15 cellular contexts compared by ENCODE assay signal in the genomic region with DNA sequence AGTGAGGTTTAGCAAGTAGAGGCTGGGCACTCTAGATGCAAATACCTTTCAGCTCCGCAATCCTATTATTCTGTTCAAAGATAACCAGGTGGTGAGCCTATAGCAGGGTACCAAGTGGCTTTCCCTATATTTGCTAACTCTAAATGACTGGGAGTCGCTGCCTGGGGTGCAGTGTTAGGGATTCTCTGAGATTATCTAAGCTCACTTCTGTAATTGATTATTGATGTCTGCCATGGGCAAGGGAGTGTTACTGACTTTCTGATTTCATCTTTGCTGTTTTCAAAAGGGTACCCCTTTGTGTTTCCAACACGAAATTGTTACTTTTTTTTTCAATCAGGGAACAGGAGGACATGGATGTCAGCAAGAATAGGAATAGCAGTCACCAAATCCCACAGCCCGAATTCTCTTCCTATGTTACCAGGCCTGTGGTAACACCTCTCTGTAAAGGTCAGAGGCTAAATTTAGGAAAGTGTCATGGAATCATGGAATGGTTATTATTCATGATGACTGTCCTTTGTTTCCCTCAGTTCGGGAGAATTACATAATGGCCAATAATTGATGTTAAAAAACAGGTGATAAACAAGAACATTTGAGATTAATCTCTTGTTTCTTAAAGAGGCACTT.
DNase-seq lines count a peak whose midpoint lies in the region; ATAC-seq, FAIRE-seq and TF ChIP-seq lines count a peak whose summit lies in the region.
"Had no signal": no experiment of that assay in that cellular context is flagged by ENCODE, and none has a peak within 500 bp of the region (broad histone marks: within the 10 kb centered on the region; RNA-seq: fewer than 3 reads in every experiment).

No MANE protein-coding gene starts in this region.

- peak overlapping the region; percentile 88 to 90 for H3K27ac ChIP-seq in liver (ENCODE audit: low read depth in 1 of 2, low read length in 2 of 2)
- H3K27ac ChIP-seq in HepG2 (ENCODE audit: extremely low read length, insufficient read depth, low read length), result no peak overlapping the region
- peak overlapping the region; percentile 43 to 74 (median 72) for H3K27ac ChIP-seq in right lobe of liver
- H3K27ac ChIP-seq in stomach, result peak overlapping the region in 4 of 5 donors; percentile 30 to 89 (median 83)
- no peak overlapping the region for H3K27ac ChIP-seq in PC-3 (ENCODE audit: low read length)
- no peak overlapping the region for H3K27ac ChIP-seq in aorta (ENCODE audit: low read depth in 1 of 2, low read length in 2 of 2)

- no TSS peak for BruUV-seq in HepG2 (replicated peaks; lab: Mats Ljungman, UMichigan)
- BruUV-seq in PC-3 (replicated peaks; lab: Mats Ljungman, UMichigan), result no TSS peak

- no peak overlapping the region for H3K4me2 ChIP-seq in HepG2 (ENCODE audit: low read depth, low read length)
- H3K4me2 ChIP-seq in PC-3 (ENCODE audit: low read length), result no peak overlapping the region

- no peak for TF ChIP-seq EP300 in HepG2 (IDR thresholded peaks at IDR 0.05; ENCODE audit: low read depth in 2 of 2, low read length in 2 of 2)
- TF ChIP-seq EP300 in HepG2 (CRISPR knock-in tag; IDR thresholded peaks at IDR 0.05; ENCODE audit: borderline replicate concordance), result no peak
- TF ChIP-seq EP300 in stomach (IDR thresholded peaks at IDR 0.05), result no peak

- POLR2A ChIA-PET in HepG2 (lab: Yijun Ruan, JAX) (no interaction called here), PC-3 (lab: Charles Lee; ENCODE audit: unreplicated experiment) (no interaction called here)

- intact Hi-C loops in HepG2 (cut with micrococcal nuclease; ENCODE audit: unreplicated experiment), result no loop called here
- intact Hi-C loops in right lobe of liver (cut with DNase I), result no loop called here
- intact Hi-C loops in stomach (cut with DNase I; ENCODE audit: low total_unique reads), result no loop called here
- intact Hi-C loops in PC-3 (cut with micrococcal nuclease), result no loop called here
- intact Hi-C loops in aorta (cut with DNase I), result no loop called here

- TF ChIP-seq CTCF in liver (IDR thresholded peaks at IDR 0.05; ENCODE audit: low read depth, low read length, missing input control) (no peak), HepG2 (CRISPR knock-in tag; IDR thresholded peaks at IDR 0.05) (no peak), right lobe of liver (IDR thresholded peaks at IDR 0.05) (no peak), stomach (IDR thresholded peaks at IDR 0.05) (no peak), PC-3 (conservative IDR thresholded peaks at IDR 0.05; ENCODE audit: low read depth, low read length) (no peak)

- ATAC-seq in HepG2 (no peak), right lobe of liver (peak in 1 of 4 donors; percentile 5), PC-3 (no peak), aorta (ENCODE audit: low FRiP score) (no peak)

- no peak for TF ChIP-seq POLR2A in HepG2 (IDR thresholded peaks at IDR 0.05; ENCODE audit: insufficient read depth in 1 of 2, low read depth in 2 of 2, low read length in 2 of 2)
- no peak for TF ChIP-seq POLR2A in right lobe of liver (IDR thresholded peaks at IDR 0.05)
- TF ChIP-seq POLR2A in stomach (IDR thresholded peaks at IDR 0.05), result no peak

- no peak overlapping the region for H3K4me3 ChIP-seq in liver (ENCODE audit: low read depth in 1 of 3, low read length in 3 of 3)
- H3K4me3 ChIP-seq in HepG2 (replicated peaks in 1 of 3; ENCODE audit: insufficient read depth in 1 of 3, low read depth in 2 of 3, low read length in 3 of 3), result no peak overlapping the region
- no peak overlapping the region for H3K4me3 ChIP-seq in right lobe of liver
- no peak overlapping the region for H3K4me3 ChIP-seq in stomach
- H3K4me3 ChIP-seq in PC-3 (ENCODE audit: low read length), result no peak overlapping the region
- no peak overlapping the region for H3K4me3 ChIP-seq in aorta (ENCODE audit: low read length in 2 of 2)

- CTCF ChIA-PET in HepG2 (lab: Yijun Ruan, JAX; ENCODE audit: low intra/inter-chr PET ratio, low total read pairs), result no interaction called here
- CTCF ChIA-PET in PC-3 (lab: Charles Lee), result no interaction called here

- H2AFZ ChIP-seq in HepG2 (ENCODE audit: low read length), result no peak overlapping the region
- no peak overlapping the region for H2AFZ ChIP-seq in PC-3 (ENCODE audit: low read length)

- H3K4me1 ChIP-seq in liver (ENCODE audit: control insufficient read depth in 4 of 4, insufficient read depth in 4 of 4, low read length in 3 of 4) (peaks cover 13 to 53% (median 44%) of the 10 kb centered on the region in 4 donors), HepG2 (ENCODE audit: insufficient read depth, low read length) (no peaks in the 10 kb centered on the region), right lobe of liver (peaks cover 0 to 63% (median 28%) of the 10 kb centered on the region in 4 donors), stomach (peaks cover 36 to 75% (median 66%) of the 10 kb centered on the region in 4 donors), PC-3 (ENCODE audit: insufficient read depth, low read length) (peaks cover 23% of the 10 kb centered on the region), aorta (ENCODE audit: control insufficient read depth in 1 of 2, insufficient read depth in 2 of 2, low read length in 2 of 2) (no peaks in the 10 kb centered on the region)

- H3K9ac ChIP-seq in liver (ENCODE audit: low read depth in 1 of 2, low read length in 2 of 2) (peak overlapping the region in 1 of 2 donors; percentile 76), HepG2 (ENCODE audit: insufficient read depth, low read depth, low read length) (no peak overlapping the region), PC-3 (ENCODE audit: low read length) (no peak overlapping the region)

- no peaks in the 10 kb centered on the region for H3K9me2 ChIP-seq in PC-3 (replicated peaks; ENCODE audit: low read length)

- in situ Hi-C loops in HepG2 (cut with HindIII; ENCODE audit: extremely low pct_ligation_motif_present, low pct_unique_long_range_greater_than_20kb), result no loop called here

- no peaks in the 10 kb centered on the region for H3K9me3 ChIP-seq in liver (ENCODE audit: control insufficient read depth in 4 of 4, low read length in 3 of 4)
- no peaks in the 10 kb centered on the region for H3K9me3 ChIP-seq in HepG2 (ENCODE audit: low read length)
- H3K9me3 ChIP-seq in right lobe of liver, result no peaks in the 10 kb centered on the region
- no peaks in the 10 kb centered on the region for H3K9me3 ChIP-seq in stomach
- H3K9me3 ChIP-seq in PC-3 (ENCODE audit: low read length), result no peaks in the 10 kb centered on the region
- no peaks in the 10 kb centered on the region for H3K9me3 ChIP-seq in aorta (ENCODE audit: control insufficient read depth, low read length)

- H3K27me3 ChIP-seq in liver (ENCODE audit: control insufficient read depth in 4 of 4, insufficient read depth in 4 of 4, low read length in 3 of 4) (no peaks in the 10 kb centered on the region), HepG2 (ENCODE audit: control insufficient read depth in 1 of 2, insufficient read depth in 2 of 2, low read length in 2 of 2) (no peaks in the 10 kb centered on the region), right lobe of liver (no peaks in the 10 kb centered on the region), stomach (no peaks in the 10 kb centered on the region), PC-3 (ENCODE audit: low read length) (no peaks in the 10 kb centered on the region), aorta (ENCODE audit: control insufficient read depth in 1 of 2, insufficient read depth in 2 of 2, low read length in 1 of 2) (no peaks in the 10 kb centered on the region)

- H4K20me1 ChIP-seq in HepG2 (ENCODE audit: insufficient read depth, low read length) (no peaks in the 10 kb centered on the region), PC-3 (ENCODE audit: low read length) (no peaks in the 10 kb centered on the region)

- no peak for FAIRE-seq in HepG2 (lab: Jason Lieb, UNC)
- FAIRE-seq in frontal cortex (lab: Jason Lieb, UNC), result no peak
- FAIRE-seq: RCC 7860 had no signal

- 61% methylated on average over 5 of the region's 5 CpGs for WGBS in liver
- WGBS in HepG2 (ENCODE audit: low lambda C conversion rate), result 91% methylated on average over 5 of the region's 5 CpGs
- 57% methylated on average over 5 of the region's 5 CpGs for WGBS in right lobe of liver (ENCODE audit: insufficient coverage, low coverage, low lambda C conversion rate, missing lambda C conversion rate)
- 49 to 72% (median 61%) methylated on average over 5 of the region's 5 CpGs for WGBS in stomach, 5 donors
- 88 to 91% methylated on average over 5 of the region's 5 CpGs for WGBS in aorta, 2 donors

- TF ChIP-seq RAD21 in liver (IDR thresholded peaks at IDR 0.05) (no peak), HepG2 (CRISPR knock-in tag; IDR thresholded peaks at IDR 0.05) (no peak)

- H3K36me3 ChIP-seq in liver (ENCODE audit: control insufficient read depth in 4 of 4, insufficient read depth in 3 of 4, low read depth in 1 of 4, low read length in 3 of 4) (peaks cover 0 to 2% (median 0%) of the 10 kb centered on the region in 4 donors), HepG2 (replicated peaks in 1 of 2; ENCODE audit: control insufficient read depth in 1 of 2, insufficient read depth in 2 of 2, low read length in 2 of 2) (peaks cover 9 to 11% of the 10 kb centered on the region in 2 experiments; a peak in 4 of 5 replicates), right lobe of liver (no peaks in the 10 kb centered on the region), stomach (no peaks in the 10 kb centered on the region), PC-3 (ENCODE audit: low read depth, low read length) (0 out of 2 replicates have a peak, but pooled peaks cover 3% of the 10 kb centered on the region), aorta (ENCODE audit: control insufficient read depth in 1 of 2, insufficient read depth in 2 of 2, low read length in 1 of 2) (peaks cover 3 to 6% of the 10 kb centered on the region in 2 donors)

- H3F3A ChIP-seq in PC-3 (ENCODE audit: low read length, unreplicated experiment), result no peaks in the 10 kb centered on the region

- H3K79me2 ChIP-seq in HepG2 (ENCODE audit: insufficient read depth, low read length) (peaks cover 16% of the 10 kb centered on the region), PC-3 (ENCODE audit: low read length) (no peaks in the 10 kb centered on the region)

- DNase-seq in HepG2 (ENCODE audit: low spot score) (no peak), right lobe of liver (no peak), stomach (no peak), PC-3 (no peak), frontal cortex (ENCODE audit: low spot score in 2 of 2) (no peak), SKM-1 treated with dmso at 0.1 percent for 144 hours (lab: John Stamatoyannopoulos, UW; ENCODE audit: unreplicated experiment) (no peak), aorta (no peak)
- DNase-seq: C1 segment of cervical spinal cord, H9, Kasumi-1, NCI-H1417, NCI-H2029, NCI-H510A had no signal

TF ChIP-seq in liver, 16 proteins besides CTCF, POLR2A, EP300 and RAD21 (continues in another document):
- no peak for TF ChIP-seq NR2F2 (IDR thresholded peaks at IDR 0.05)
- no peak for TF ChIP-seq FOXA1 (IDR thresholded peaks at IDR 0.05)
- TF ChIP-seq JUND (IDR thresholded peaks at IDR 0.05), result no peak
- TF ChIP-seq RXRA (IDR thresholded peaks at IDR 0.05), result no peak
- no peak for TF ChIP-seq YY1 (IDR thresholded peaks at IDR 0.05)

TF ChIP-seq in HepG2, 621 proteins besides CTCF, POLR2A, EP300 and RAD21 (continues in another document):
- TF ChIP-seq ISX (CRISPR knock-in tag; conservative IDR thresholded peaks at IDR 0.05), result no peak
- TF ChIP-seq MZF1 (CRISPR knock-in tag; IDR thresholded peaks at IDR 0.05; ENCODE audit: borderline replicate concordance), result no peak

Comparison
In these comparisons a context has a peak if more than half of its experiments do, and no peak if none do; other contexts are left out.
1. H3K27ac ChIP-seq: peak in liver (2 of 2), right lobe of liver (3 of 3) and stomach (4 of 5); none in HepG2 (single experiment), PC-3 (single experiment) and aorta (0 of 2).